In the genomic region with DNA sequence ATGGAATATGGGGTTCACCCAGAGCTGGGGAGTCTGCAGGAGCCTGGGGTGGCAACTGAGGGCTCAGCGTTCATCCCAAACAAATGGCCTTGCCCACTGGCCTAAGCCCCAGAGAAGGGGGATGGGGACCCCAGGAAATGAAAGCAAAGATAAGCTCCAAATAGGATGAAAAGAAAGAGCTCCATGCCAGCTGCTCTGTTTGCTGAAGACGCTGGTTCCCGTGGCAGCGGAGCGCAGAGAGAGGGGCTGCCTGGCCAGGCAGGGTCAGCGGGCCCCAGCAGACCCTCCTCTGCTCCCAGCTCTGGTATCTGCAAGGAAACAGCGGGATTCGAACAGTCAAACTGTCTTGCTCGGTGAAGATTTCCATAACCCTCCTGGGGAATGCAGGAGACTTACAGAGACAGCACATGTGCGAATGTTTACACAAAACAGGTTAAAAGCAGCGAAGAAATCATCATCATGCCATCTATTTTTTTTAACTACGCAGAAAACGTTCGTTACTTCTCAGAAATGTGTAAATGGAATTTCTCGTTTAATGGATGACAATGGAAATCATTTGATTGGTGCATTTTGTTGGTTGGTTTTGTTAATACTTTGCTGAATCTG, we compare ENCODE assay signal across 17 cellular contexts.
DNase-seq lines count a peak whose midpoint lies in the region; ATAC-seq and TF ChIP-seq lines count a peak whose summit lies in the region.
"Had no signal": no experiment of that assay in that cellular context is flagged by ENCODE, and none has a peak within 500 bp of the region (broad histone marks: within the 10 kb centered on the region; RNA-seq: fewer than 3 reads in every experiment).

No MANE protein-coding gene starts in this region.

- H3K36me3 ChIP-seq in CD8-positive, alpha-beta memory T cell (ENCODE audit: insufficient read depth, low read length): no peaks in the 10 kb centered on the region
- no peaks in the 10 kb centered on the region for H3K36me3 ChIP-seq in left lung
- peaks cover 0 to 27% (median 1%) of the 10 kb centered on the region in 6 donors for H3K36me3 ChIP-seq in spleen

- H3K4me1 ChIP-seq in CD8-positive, alpha-beta memory T cell (ENCODE audit: insufficient read depth, low read length): peaks cover 27% of the 10 kb centered on the region
- H3K4me1 ChIP-seq in left lung (peaks cover 0 to 22% of the 10 kb centered on the region in 2 donors), spleen (peaks cover 0 to 26% (median 19%) of the 10 kb centered on the region in 6 donors)
- H3K4me1 ChIP-seq: foreskin keratinocyte had no signal

- no peaks in the 10 kb centered on the region for H3K27me3 ChIP-seq in CD8-positive, alpha-beta memory T cell (ENCODE audit: insufficient read depth, low read length, poor library complexity, severe bottlenecking)
- H3K27me3 ChIP-seq in left lung: no peaks in the 10 kb centered on the region
- H3K27me3 ChIP-seq in spleen (replicated peaks in 1 of 7): peaks cover 0 to 4% (median 0%) of the 10 kb centered on the region in 7 donors
- H3K27me3 ChIP-seq: foreskin keratinocyte had no signal

- no peak overlapping the region for H3K4me3 Mint-ChIP-seq in CD8-positive, alpha-beta memory T cell
- no peak overlapping the region for H3K4me3 Mint-ChIP-seq in WTC11
- no peak overlapping the region for H3K4me3 Mint-ChIP-seq in MCF 10A (ENCODE audit: unreplicated experiment)
- H3K4me3 Mint-ChIP-seq: memory B cell had no signal

- no peak overlapping the region for H3K27ac ChIP-seq in CD8-positive, alpha-beta memory T cell (ENCODE audit: low read depth, low read length)
- H3K27ac ChIP-seq in left lung (peak overlapping the region; percentile 39 to 86), spleen (peak overlapping the region in 7 of 8 donors; percentile 69 to 92 (median 78))
- H3K27ac ChIP-seq: foreskin keratinocyte, PC-9, SK-N-MC had no signal

- DNase-seq in CD8-positive, alpha-beta memory T cell: no peak
- DNase-seq in WTC11 (ENCODE audit: low spot score) (no peak), left lung (peak in 1 of 2 donors; percentile 34), spleen (peak; percentile 55), cortex of kidney (lab: John Stamatoyannopoulos, UW) (no peak), hypothalamus (lab: John Stamatoyannopoulos, UW) (no peak), MCF 10A (ENCODE audit: unreplicated experiment) (no peak)
- DNase-seq: activated T-cell treated with anti-CD3 and anti-CD28 coated beads, Interleukin-2, amount 50 U/mL, for 4 hours; foreskin keratinocyte; KBM-7; NCI-H1092; NCI-H2171; PC-9 had no signal

- no peak for TF ChIP-seq CTCF in WTC11 (IDR thresholded peaks at IDR 0.05)
- TF ChIP-seq CTCF in left lung (IDR thresholded peaks at IDR 0.05): no peak
- no peak for TF ChIP-seq CTCF in spleen (IDR thresholded peaks at IDR 0.05 in 8 of 11, conservative IDR thresholded peaks at IDR 0.05 in 3 of 11)
- TF ChIP-seq CTCF in MCF 10A (IDR thresholded peaks at IDR 0.05; ENCODE audit: unreplicated experiment): no peak

- intact Hi-C loops in left lung (cut with DNase I) (no loop called here), spleen (cut with DNase I; ENCODE audit: low total_unique reads) (no loop called here), MCF 10A (cut with micrococcal nuclease) (no loop called here)

- H3K4me3 ChIP-seq in CD8-positive, alpha-beta memory T cell (ENCODE audit: low read length): peak overlapping the region; percentile 50
- H3K4me3 ChIP-seq in left lung (no peak overlapping the region), spleen (peak overlapping the region in 1 of 8 donors; percentile 63)
- H3K4me3 ChIP-seq: PC-9, SK-N-MC had no signal

- H3K36me3 Mint-ChIP-seq in CD8-positive, alpha-beta memory T cell: no peaks in the 10 kb centered on the region
- peaks cover 17% of the 10 kb centered on the region; the same call in 1 of the 2 replicates for H3K36me3 Mint-ChIP-seq in WTC11
- no peaks in the 10 kb centered on the region for H3K36me3 Mint-ChIP-seq in MCF 10A (ENCODE audit: insufficient read depth, unreplicated experiment)
- H3K36me3 Mint-ChIP-seq: memory B cell had no signal

- POLR2A ChIA-PET in CD8-positive, alpha-beta memory T cell (lab: Charles Lee): interaction anchor here (0.9 to 2.0 kb wide), 3 partner anchors 10 to 63 kb away, joined by 6 to 11 read pairs (median 9); no protein-coding TSS in a partner anchor
- POLR2A ChIA-PET in WTC11 (lab: Charles Lee): interaction anchor here (1.0 to 1.4 kb wide), 2 partner anchors 9 to 11 kb away, joined by 3 to 4 read pairs; no protein-coding TSS in a partner anchor
- POLR2A ChIA-PET in MCF 10A (lab: Yijun Ruan, JAX): interaction anchor here (0.9 kb wide), 1 partner anchor 40 kb away, joined by 3 read pairs; no protein-coding TSS in a partner anchor

- CTCF ChIA-PET in CD8-positive, alpha-beta memory T cell (lab: Charles Lee): interaction anchor here (1.9 to 2.4 kb wide), 2 partner anchors 10 kb away, joined by 6 to 9 read pairs; no protein-coding TSS in a partner anchor
- CTCF ChIA-PET in WTC11 (lab: Charles Lee) (interaction anchor here (1.0 to 2.2 kb wide), 3 partner anchors 93 to 489 kb away, joined by 3 to 13 read pairs (median 4); no protein-coding TSS in a partner anchor), MCF 10A (lab: Yijun Ruan, JAX) (interaction anchor here (0.7 kb wide), 2 partner anchors 8 to 71 kb away, joined by 4 read pairs; no protein-coding TSS in a partner anchor)

- TF ChIP-seq POLR2A in spleen (IDR thresholded peaks at IDR 0.05): no peak

- 92 to 93% (median 93%) methylated on average over 15 of the region's 15 CpGs for WGBS in spleen, 5 donors

- H3K27ac Mint-ChIP-seq in CD8-positive, alpha-beta memory T cell: peak overlapping the region; percentile 30 to 99 (median 68)
- peak overlapping the region; percentile 55; the same call in 1 of the 2 replicates for H3K27ac Mint-ChIP-seq in WTC11
- no peak overlapping the region for H3K27ac Mint-ChIP-seq in MCF 10A (ENCODE audit: low read depth, unreplicated experiment)
- H3K27ac Mint-ChIP-seq: memory B cell had no signal

- peaks cover 23 to 34% (median 31%) of the 10 kb centered on the region in 3 donors for H3K4me1 Mint-ChIP-seq in CD8-positive, alpha-beta memory T cell
- peaks cover 5% of the 10 kb centered on the region for H3K4me1 Mint-ChIP-seq in WTC11
- H3K4me1 Mint-ChIP-seq in MCF 10A (ENCODE audit: insufficient read depth, unreplicated experiment): no peaks in the 10 kb centered on the region

- no TSS peak for BruUV-seq in MCF 10A (replicated peaks; lab: Mats Ljungman, UMichigan)

- H3K9me3 Mint-ChIP-seq in CD8-positive, alpha-beta memory T cell: no peaks in the 10 kb centered on the region
- H3K9me3 Mint-ChIP-seq in WTC11 (no peaks in the 10 kb centered on the region), MCF 10A (ENCODE audit: unreplicated experiment) (no peaks in the 10 kb centered on the region)
- H3K9me3 Mint-ChIP-seq: activated T-cell treated with anti-CD3 and anti-CD28 coated beads, Interleukin-2, amount 50 U/mL, for 4 hours; central memory CD8-positive, alpha-beta T cell; memory B cell had no signal

- H3K9me3 ChIP-seq in CD8-positive, alpha-beta memory T cell (ENCODE audit: low read length): no peaks in the 10 kb centered on the region
- H3K9me3 ChIP-seq in left lung (no peaks in the 10 kb centered on the region), spleen (no peaks in the 10 kb centered on the region)

- peaks cover 0 to 3% of the 10 kb centered on the region in 2 donors for H3K27me3 Mint-ChIP-seq in CD8-positive, alpha-beta memory T cell
- H3K27me3 Mint-ChIP-seq in WTC11 (ENCODE audit: low read depth) (no peaks in the 10 kb centered on the region), MCF 10A (ENCODE audit: insufficient read depth, unreplicated experiment) (peaks cover 41% of the 10 kb centered on the region)
- H3K27me3 Mint-ChIP-seq: central memory CD8-positive, alpha-beta T cell had no signal

- ATAC-seq in WTC11 (no peak), left lung (no peak), HG03045 (IDR thresholded peaks at IDR 0.05; ENCODE audit: unreplicated experiment) (no peak)
- ATAC-seq: foreskin keratinocyte had no signal

TF ChIP-seq in WTC11, 78 proteins besides CTCF, POLR2A, EP300 and RAD21 (continues in another document):
- TF ChIP-seq ZBTB21 (CRISPR knock-in tag; IDR thresholded peaks at IDR 0.05; ENCODE audit: borderline replicate concordance) (no peak), CBFB (CRISPR knock-in tag; IDR thresholded peaks at IDR 0.05; ENCODE audit: low read depth) (no peak), NFYB (CRISPR knock-in tag; conservative IDR thresholded peaks at IDR 0.05; ENCODE audit: low read depth) (no peak), NFATC4 (CRISPR knock-in tag; IDR thresholded peaks at IDR 0.05) (no peak), GABPB1 (CRISPR knock-in tag; IDR thresholded peaks at IDR 0.05) (no peak), ESRRA (CRISPR knock-in tag; IDR thresholded peaks at IDR 0.05; ENCODE audit: borderline replicate concordance) (no peak), MXD4 (CRISPR knock-in tag; IDR thresholded peaks at IDR 0.05; ENCODE audit: borderline replicate concordance) (no peak), PRRX2 (CRISPR knock-in tag; IDR thresholded peaks at IDR 0.05) (no peak), JUN (CRISPR knock-in tag; IDR thresholded peaks at IDR 0.05) (no peak)
- TF ChIP-seq, protein P1, sequence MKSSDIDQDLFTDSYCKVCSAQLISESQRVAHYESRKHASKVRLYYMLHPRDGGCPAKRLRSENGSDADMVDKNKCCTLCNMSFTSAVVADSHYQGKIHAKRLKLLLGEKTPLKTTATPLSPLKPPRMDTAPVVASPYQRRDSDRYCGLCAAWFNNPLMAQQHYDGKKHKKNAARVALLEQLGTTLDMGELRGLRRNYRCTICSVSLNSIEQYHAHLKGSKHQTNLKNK (CRISPR knock-in tag; IDR thresholded peaks at IDR 0.05): no peak
- TF ChIP-seq, protein P2, sequence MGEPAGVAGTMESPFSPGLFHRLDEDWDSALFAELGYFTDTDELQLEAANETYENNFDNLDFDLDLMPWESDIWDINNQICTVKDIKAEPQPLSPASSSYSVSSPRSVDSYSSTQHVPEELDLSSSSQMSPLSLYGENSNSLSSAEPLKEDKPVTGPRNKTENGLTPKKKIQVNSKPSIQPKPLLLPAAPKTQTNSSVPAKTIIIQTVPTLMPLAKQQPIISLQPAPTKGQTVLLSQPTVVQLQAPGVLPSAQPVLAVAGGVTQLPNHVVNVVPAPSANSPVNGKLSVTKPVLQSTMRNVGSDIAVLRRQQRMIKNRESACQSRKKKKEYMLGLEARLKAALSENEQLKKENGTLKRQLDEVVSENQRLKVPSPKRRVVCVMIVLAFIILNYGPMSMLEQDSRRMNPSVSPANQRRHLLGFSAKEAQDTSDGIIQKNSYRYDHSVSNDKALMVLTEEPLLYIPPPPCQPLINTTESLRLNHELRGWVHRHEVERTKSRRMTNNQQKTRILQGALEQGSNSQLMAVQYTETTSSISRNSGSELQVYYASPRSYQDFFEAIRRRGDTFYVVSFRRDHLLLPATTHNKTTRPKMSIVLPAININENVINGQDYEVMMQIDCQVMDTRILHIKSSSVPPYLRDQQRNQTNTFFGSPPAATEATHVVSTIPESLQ (CRISPR knock-in tag; IDR thresholded peaks at IDR 0.05): no peak
